In genomic region chr10:109727436-109727835, GRCh38 we compare ENCODE assay signal across 32 cellular contexts.
"Had no signal": no experiment of that assay in that cellular context is flagged by ENCODE, and none has a peak within 500 bp of the region (broad histone marks: within the 10 kb centered on the region; RNA-seq: fewer than 3 reads in every experiment).

No MANE protein-coding gene starts in this region.

- H3K27me3 ChIP-seq: breast epithelium, cardiac muscle cell, colonic mucosa had no signal

- H3K36me3 ChIP-seq: adrenal gland, breast epithelium, cardiac muscle cell, colonic mucosa, WERI-Rb-1 had no signal

- H3K27ac ChIP-seq: adrenal gland, breast epithelium, cardiac muscle cell, colonic mucosa, dorsolateral prefrontal cortex, WERI-Rb-1 had no signal

- H3K4me1 ChIP-seq: adrenal gland, breast epithelium, colonic mucosa had no signal

- ATAC-seq: activated CD4-positive, alpha-beta T cell treated with anti-CD3 and anti-CD28 coated beads for 36 hours; activated CD8-positive, alpha-beta memory T cell treated with anti-CD3 and anti-CD28 coated beads, Interleukin-2, amount 10 ng/mL, durations not matched to agents 7 days and 5 days; activated CD8-positive, alpha-beta T cell treated with anti-CD3 and anti-CD28 coated beads, Interleukin-2, amount 10 ng/mL, durations not matched to agents 7 days and 5 days; activated naive CD8-positive, alpha-beta T cell treated with anti-CD3 and anti-CD28 coated beads, Interleukin-2, amount 50 U/mL, for 24 hours; esophagus mucosa; T-cell had no signal

- H3K9me3 ChIP-seq: adrenal gland, breast epithelium, colonic mucosa had no signal

- DNase-seq: activated CD4-positive, alpha-beta memory T cell treated with anti-CD3 and anti-CD28 coated beads for 36 hours; activated CD4-positive, alpha-beta T cell treated with anti-CD3 and anti-CD28 coated beads for 36 hours; activated CD4-positive, alpha-beta T cell treated with anti-CD3 and anti-CD28 coated beads, Interleukin-2, amount 10 ng/mL, durations not matched to agents 24 days and 14 days; activated CD4-positive, CD25-positive, alpha-beta regulatory T cell; activated CD4-positive, CD25-positive, alpha-beta regulatory T cell treated with anti-CD3 and anti-CD28 coated beads, Interleukin-2, amount 50 U/mL, for 72 hours; activated CD8-positive, alpha-beta memory T cell treated with anti-CD3 and anti-CD28 coated beads, Interleukin-2, amount 10 ng/mL, durations not matched to agents 7 days and 5 days; activated CD8-positive, alpha-beta memory T cell treated with anti-CD3 and anti-CD28 coated beads, Interleukin-2, amount 50 U/mL, for 4 hours; activated CD8-positive, alpha-beta T cell treated with anti-CD3 and anti-CD28 coated beads, Interleukin-2, amount 10 ng/mL, durations not matched to agents 7 days and 5 days; activated effector memory CD4-positive, alpha-beta T cell treated with anti-CD3 and anti-CD28 coated beads, Interleukin-2, amount 50 U/mL, for 16 hours; activated naive CD4-positive, alpha-beta T cell treated with anti-CD3 and anti-CD28 coated beads for 36 hours; activated naive CD8-positive, alpha-beta T cell treated with anti-CD3 and anti-CD28 coated beads for 36 hours; activated naive CD8-positive, alpha-beta T cell treated with anti-CD3 and anti-CD28 coated beads, Interleukin-2, amount 50 U/mL, for 24 hours; activated T-cell treated with anti-CD3 and anti-CD28 coated beads, Interleukin-2, amount 50 U/mL, for 1 hour; activated T-cell treated with anti-CD3 and anti-CD28 coated beads, Interleukin-2, amount 50 U/mL, for 48 hours; adrenal gland; amygdala; aorta; central memory CD4-positive, alpha-beta T cell; cerebellar nuclear complex; colonic mucosa; dorsolateral prefrontal cortex; effector memory CD4-positive, alpha-beta T cell; endodermal cell; foreskin fibroblast; SW 1271; T-cell; T1000; WERI-Rb-1 had no signal

- H3K4me3 ChIP-seq: adrenal gland, breast epithelium, cardiac muscle cell, colonic mucosa, dorsolateral prefrontal cortex had no signal

- FAIRE-seq: frontal cortex had no signal
